8 cellular contexts compared by ENCODE assay signal in genomic region chr11:125123947-125124633, GRCh38.
A peak's percentile ranks its signal among the peaks of the same experiment; 100 is the strongest.
DNase-seq lines count a peak whose midpoint lies in the region; ATAC-seq and TF ChIP-seq lines count a peak whose summit lies in the region.

No MANE protein-coding gene starts in this region.

- TF ChIP-seq CTCF in 22Rv1 (IDR thresholded peaks at IDR 0.05) (peak; percentile 85), GM10248 (IDR thresholded peaks at IDR 0.05; ENCODE audit: control extremely low read depth, extremely low read depth, low read depth, missing control alignments) (peak; percentile 34)

- H3K4me3 Mint-ChIP-seq in T-helper 2 cell treated with Interferon-gamma antibody and Interleukin-4, amounts not matched to agents 5 μg/mL and 100 μg/mL, for 36 hours, result no peak overlapping the region

- H3K4me3 ChIP-seq in adipocyte (ENCODE audit: low read length) (peak overlapping the region; percentile 57), iPS-18a (ENCODE audit: low read length) (peak overlapping the region; percentile 18)

- H3K4me1 Mint-ChIP-seq in T-helper 2 cell treated with Interferon-gamma antibody and Interleukin-4, amounts not matched to agents 5 μg/mL and 100 μg/mL, for 36 hours (ENCODE audit: low read depth), result no peaks in the 10 kb centered on the region

- peak; percentile 42 for DNase-seq in GM10248 (ENCODE audit: extremely low spot score)
- DNase-seq in NOMO-1 treated with DMSO at 0.1 percent for 48 hours (lab: John Stamatoyannopoulos, UW; ENCODE audit: unreplicated experiment), result peak; percentile 79
- DNase-seq in adipocyte (ENCODE audit: low read depth), result peak; percentile 65
- DNase-seq in stimulated activated CD4-positive, alpha-beta T cell treated with anti-CD3 and anti-CD28 coated beads, Interleukin-2, amount 100 ng/mL, for 48 hours, result peak; percentile 32 to 36
- no peak for DNase-seq in T-helper 2 cell treated with Interferon-gamma antibody and Interleukin-4, amounts not matched to agents 5 μg/mL and 100 μg/mL, for 36 hours (ENCODE audit: low spot score)

- H3K36me3 Mint-ChIP-seq in T-helper 2 cell treated with Interferon-gamma antibody and Interleukin-4, amounts not matched to agents 5 μg/mL and 100 μg/mL, for 36 hours (ENCODE audit: low read depth), result no peaks in the 10 kb centered on the region

- H3K9ac ChIP-seq in adipocyte (ENCODE audit: low read length), result peak overlapping the region; percentile 58
- no peak overlapping the region for H3K9ac ChIP-seq in iPS-18a (ENCODE audit: low read length)

- CTCF ChIA-PET in GM10248 (lab: Yijun Ruan, JAX), result interaction anchor here (0.9 to 4.8 kb wide), 12 partner anchors 12 to 230 kb away, joined by 3 to 48 read pairs (median 4); partner anchors contain the start of genes CCDC15 and TMEM218

- peaks cover 27% of the 10 kb centered on the region for H3K27me3 Mint-ChIP-seq in T-helper 2 cell treated with Interferon-gamma antibody and Interleukin-4, amounts not matched to agents 5 μg/mL and 100 μg/mL, for 36 hours (ENCODE audit: low read depth)

- H3K9me3 Mint-ChIP-seq in T-helper 2 cell treated with Interferon-gamma antibody and Interleukin-4, amounts not matched to agents 5 μg/mL and 100 μg/mL, for 36 hours, result no peaks in the 10 kb centered on the region

- ATAC-seq in HG03103 (IDR thresholded peaks at IDR 0.05; ENCODE audit: low read depth, unreplicated experiment), result peak; percentile 70

- no peak overlapping the region for H3K27ac Mint-ChIP-seq in T-helper 2 cell treated with Interferon-gamma antibody and Interleukin-4, amounts not matched to agents 5 μg/mL and 100 μg/mL, for 36 hours

- H3K27me3 ChIP-seq in adipocyte (replicated peaks; ENCODE audit: control insufficient read depth, insufficient read depth, low read length), result no peaks in the 10 kb centered on the region
- H3K27me3 ChIP-seq in iPS-18a (ENCODE audit: control insufficient read depth, insufficient read depth, low read length), result peaks cover 54% of the 10 kb centered on the region

- H3K27ac ChIP-seq in 22Rv1 (no peak overlapping the region), iPS-18a (ENCODE audit: low read length) (no peak overlapping the region)

- H3K9me3 ChIP-seq in adipocyte (ENCODE audit: control insufficient read depth, low read length), result no peaks in the 10 kb centered on the region
- H3K9me3 ChIP-seq in iPS-18a (ENCODE audit: control insufficient read depth, low read depth, low read length), result no peaks in the 10 kb centered on the region

- H3K4me1 ChIP-seq in adipocyte (ENCODE audit: control insufficient read depth, insufficient read depth, low read length) (peaks cover 26% of the 10 kb centered on the region), iPS-18a (ENCODE audit: control insufficient read depth, low read depth, low read length) (no peaks in the 10 kb centered on the region)

- no peaks in the 10 kb centered on the region for H3K36me3 ChIP-seq in adipocyte (ENCODE audit: control insufficient read depth, insufficient read depth, low read length, severe bottlenecking)
- H3K36me3 ChIP-seq in iPS-18a (ENCODE audit: control insufficient read depth, low read depth, low read length), result no peaks in the 10 kb centered on the region

- POLR2A ChIA-PET in GM10248 (lab: Yijun Ruan, JAX), result no interaction called here
